In the genomic region with DNA sequence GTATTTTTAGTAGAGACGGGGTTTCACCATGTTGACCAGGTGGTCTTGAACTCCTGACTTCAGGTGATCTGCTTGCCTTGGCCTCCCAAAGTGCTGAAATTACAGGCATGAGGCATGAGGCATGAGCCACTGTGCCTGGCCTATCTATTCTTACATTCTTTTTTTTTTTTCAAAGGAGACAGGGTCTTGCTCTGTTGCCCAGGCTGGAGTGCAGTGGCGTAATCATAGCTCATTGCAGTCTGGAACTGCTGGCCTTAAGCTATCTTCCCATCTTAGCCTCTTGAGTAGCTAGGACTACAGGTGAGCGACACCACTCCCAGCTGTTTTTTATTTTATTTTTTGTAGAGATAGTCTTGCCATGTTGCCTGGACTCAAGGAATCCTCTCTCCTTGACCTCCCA, we compare ENCODE assay signal across 31 cellular contexts.
"Had no signal": no experiment of that assay in that cellular context is flagged by ENCODE, and none has a peak within 500 bp of the region (broad histone marks: within the 10 kb centered on the region; RNA-seq: fewer than 3 reads in every experiment).

No MANE protein-coding gene starts in this region.

- H3K36me3 ChIP-seq: ovary, suprapubic skin, transverse colon, upper lobe of left lung, vagina had no signal

- H3K9me3 ChIP-seq: ovary, psoas muscle, spleen, suprapubic skin, testis, tibial artery, transverse colon, upper lobe of left lung, vagina had no signal

- H3K9ac ChIP-seq: neural progenitor cell, parathyroid adenoma had no signal

- H3K4me2 ChIP-seq: neural progenitor cell, smooth muscle cell had no signal

- H3K9me3 Mint-ChIP-seq: natural killer cell; nephron; stimulated activated memory B cell treated with anti-CD40 and anti-IgM and Interleukin-4, amounts not matched to agents 10 μg/mL and 1 μg/mL and 100 μg/mL, for 72 hours; stimulated activated naive CD8-positive, alpha-beta T cell treated with anti-CD3 and anti-CD28 coated beads, Interleukin-15, amount 100 ng/mL, for 72 hours had no signal

- H3K36me3 Mint-ChIP-seq: natural killer cell had no signal

- H2AFZ ChIP-seq: neural progenitor cell, parathyroid adenoma had no signal

- H3K27ac ChIP-seq: neural progenitor cell, ovary, parathyroid adenoma, psoas muscle, skin epidermis, spleen, suprapubic skin, testis, tibial artery, transverse colon, upper lobe of left lung, vagina had no signal

- H3K27ac Mint-ChIP-seq: nephron; neural progenitor cell; progenitor cell of endocrine pancreas; stimulated activated memory B cell treated with anti-CD40 and anti-IgM and Interleukin-4, amounts not matched to agents 10 μg/mL and 1 μg/mL and 100 μg/mL, for 72 hours had no signal

- H3K27me3 ChIP-seq: neural progenitor cell, ovary, spleen, suprapubic skin, testis, tibial artery, transverse colon, upper lobe of left lung, vagina had no signal

- DNase-seq: natural killer cell; occipital lobe; ovary; posterior cingulate gyrus; psoas muscle; right cardiac atrium; spleen; stimulated activated CD4-positive, alpha-beta T cell treated with anti-CD3 and anti-CD28 coated beads, Interleukin-12 subunit alpha, Interleukin-12 subunit beta, amount 100 ng/mL, for 4 hours; stimulated activated CD4-positive, alpha-beta T cell treated with anti-CD3 and anti-CD28 coated beads, Interleukin-1b, Interleukin-23, amount 100 ng/mL, for 48 hours; stimulated activated CD4-positive, alpha-beta T cell treated with anti-CD3 and anti-CD28 coated beads, Interleukin-4, amount 100 ng/mL, for 1 hour; stimulated activated CD4-positive, alpha-beta T cell treated with anti-CD3 and anti-CD28 coated beads, Interleukin-4, amount 100 ng/mL, for 4 hours; stimulated activated CD8-positive, alpha-beta memory T cell treated with anti-CD3 and anti-CD28 coated beads, Interleukin-4, amount 100 ng/mL, for 48 hours; stimulated activated naive CD4-positive, alpha-beta T cell; stimulated activated naive CD8-positive, alpha-beta T cell treated with anti-CD3 and anti-CD28 coated beads, Interleukin-15, amount 100 ng/mL, for 72 hours; stimulated activated naive CD8-positive, alpha-beta T cell treated with anti-CD3 and anti-CD28 coated beads, Interleukin-15, Interleukin-2, amounts not matched to agents 100 U/mL and 50 U/mL, for 24 hours; substantia nigra; testis; tibial artery; upper lobe of left lung had no signal

- H3K27me3 Mint-ChIP-seq: progenitor cell of endocrine pancreas; stimulated activated memory B cell treated with anti-CD40 and anti-IgM and Interleukin-4, amounts not matched to agents 10 μg/mL and 1 μg/mL and 100 μg/mL, for 72 hours; stimulated activated naive CD8-positive, alpha-beta T cell treated with anti-CD3 and anti-CD28 coated beads, Interleukin-15, amount 100 ng/mL, for 72 hours had no signal

- H3K4me1 Mint-ChIP-seq: nephron, neural progenitor cell had no signal

- FAIRE-seq: urothelium cell line had no signal

- H3K4me3 ChIP-seq: neural progenitor cell, ovary, psoas muscle, skin epidermis, smooth muscle cell, spleen, suprapubic skin, testis, tibial artery, transverse colon, upper lobe of left lung, vagina had no signal

- ATAC-seq: natural killer cell; psoas muscle; right cardiac atrium; sciatic nerve; stimulated activated memory B cell treated with anti-CD40 and anti-IgM and Interleukin-4, amounts not matched to agents 10 μg/mL and 1 μg/mL and 100 μg/mL, for 72 hours; stimulated activated naive CD8-positive, alpha-beta T cell treated with anti-CD3 and anti-CD28 coated beads, Interleukin-15, amount 100 ng/mL, for 72 hours; stimulated activated naive CD8-positive, alpha-beta T cell treated with anti-CD3 and anti-CD28 coated beads, Interleukin-15, Interleukin-2, amounts not matched to agents 100 U/mL and 50 U/mL, for 24 hours had no signal

- H3K4me3 Mint-ChIP-seq: natural killer cell; nephron; neural progenitor cell; stimulated activated memory B cell treated with anti-CD40 and anti-IgM and Interleukin-4, amounts not matched to agents 10 μg/mL and 1 μg/mL and 100 μg/mL, for 72 hours; stimulated activated naive CD8-positive, alpha-beta T cell treated with anti-CD3 and anti-CD28 coated beads, Interleukin-15, amount 100 ng/mL, for 72 hours had no signal
